Comparison of ENCODE assay signal across 18 cellular contexts in genomic region chr11:61497876-61498275, GRCh38. TPM values are rescaled to one million over a fixed set of nuclear protein-coding genes. Genes with fewer than 3 reads are reported as not detected.
DNase-seq lines count a peak whose midpoint lies in the region; ATAC-seq and TF ChIP-seq lines count a peak whose summit lies in the region.
"Had no signal": no experiment of that assay in that cellular context is flagged by ENCODE, and none has a peak within 500 bp of the region (broad histone marks: within the 10 kb centered on the region; RNA-seq: fewer than 3 reads in every experiment).

No MANE protein-coding gene starts in this region.

- no peak overlapping the region for H3K18ac ChIP-seq in IMR-90 (ENCODE audit: low read depth, low read length)

- H2BK15ac ChIP-seq in IMR-90 (ENCODE audit: low read depth, low read length) = no peak overlapping the region

- no peak overlapping the region for H2BK120ac ChIP-seq in IMR-90 (ENCODE audit: low read depth, low read length)

- BruUV-seq in IMR-90 (replicated peaks; lab: Mats Ljungman, UMichigan) = no TSS peak

- H3K9me3 ChIP-seq in IMR-90 (ENCODE audit: control insufficient read depth, insufficient read depth, low read length) = no peaks in the 10 kb centered on the region
- no peaks in the 10 kb centered on the region; the same call in 1 of the 2 replicates for H3K9me3 ChIP-seq in SJCRH30 (replicated peaks)
- H3K9me3 ChIP-seq: BLaER1 treated with 17β-estradiol and CSF1 and Interleukin-3, amounts not matched to agents 10 nM and 100 nM had no signal

- H3K27me3 ChIP-seq in IMR-90 (ENCODE audit: control insufficient read depth, insufficient read depth, low read length) (peaks cover 29% of the 10 kb centered on the region), SJCRH30 (no peaks in the 10 kb centered on the region)
- H3K27me3 ChIP-seq: BLaER1 treated with 17β-estradiol and CSF1 and Interleukin-3, amounts not matched to agents 10 nM and 100 nM had no signal

- H3K4me1 ChIP-seq in IMR-90 (ENCODE audit: control insufficient read depth, insufficient read depth, low read length) (peaks cover 3% of the 10 kb centered on the region; the same call in 1 of the 2 replicates), SJCRH30 (peaks cover 40% of the 10 kb centered on the region)

- TF ChIP-seq CTCF in IMR-90 (conservative IDR thresholded peaks at IDR 0.05; ENCODE audit: low read depth, low read length) = no peak

- no peak overlapping the region for H3K9ac ChIP-seq in IMR-90 (ENCODE audit: low read depth, low read length)
- H3K9ac ChIP-seq: BLaER1 treated with 17β-estradiol and CSF1 and Interleukin-3, amounts not matched to agents 10 nM and 100 nM; GM23248 had no signal

- TF ChIP-seq RAD21 in IMR-90 (IDR thresholded peaks at IDR 0.05; ENCODE audit: low read length) = no peak

- no peak overlapping the region for H4K91ac ChIP-seq in IMR-90 (ENCODE audit: insufficient read depth, low read depth, low read length)

- no peak overlapping the region for H2AFZ ChIP-seq in IMR-90 (replicated peaks; ENCODE audit: low read length, poor library complexity)
- H2AFZ ChIP-seq: GM23248 had no signal

- H3K27ac ChIP-seq in IMR-90 (ENCODE audit: insufficient read depth, low read length) = no peak overlapping the region
- peak overlapping the region; percentile 89 for H3K27ac ChIP-seq in SJCRH30
- H3K27ac ChIP-seq: BLaER1 treated with 17β-estradiol and CSF1 and Interleukin-3, amounts not matched to agents 10 nM and 100 nM; GM23248 had no signal

- CTCF ChIA-PET in IMR-90 (lab: Yijun Ruan, JAX) = no interaction called here

- no peak for ATAC-seq in IMR-90 (ENCODE audit: low read depth)
- ATAC-seq: CD8-positive, alpha-beta T cell; HCT116 had no signal

- 65% methylated on average over 5 of the region's 9 CpGs; no CpG with 5 or more reads in 1 of the 2 experiments for WGBS in IMR-90 (ENCODE audit: extremely low coverage in 2 of 2, insufficient read length in 1 of 2), 2 experiments

- H3K4me2 ChIP-seq in IMR-90 (ENCODE audit: low read depth, low read length) = no peak overlapping the region

- no peak overlapping the region for H2AK9ac ChIP-seq in IMR-90 (replicated peaks; ENCODE audit: low read depth, low read length, poor library complexity)

- no peaks in the 10 kb centered on the region for H4K20me1 ChIP-seq in IMR-90 (ENCODE audit: insufficient read depth, low read length)
- H4K20me1 ChIP-seq: BLaER1 treated with 17β-estradiol and CSF1 and Interleukin-3, amounts not matched to agents 10 nM and 100 nM had no signal

- TF ChIP-seq POLR2A in IMR-90 (IDR thresholded peaks at IDR 0.05; ENCODE audit: low read depth, low read length) = no peak

- H3K4ac ChIP-seq in IMR-90 (ENCODE audit: low read depth, low read length) = no peak overlapping the region

- intact Hi-C loops in IMR-90 (cut with micrococcal nuclease) = no loop called here

- dilution Hi-C loops in IMR-90 (cut with HindIII; ENCODE audit: low sequenced_read_pairs, unreplicated experiment) = no loop called here

- no peak overlapping the region for H3K23ac ChIP-seq in IMR-90 (ENCODE audit: low read depth, low read length)

- no peak overlapping the region for H2BK20ac ChIP-seq in IMR-90 (ENCODE audit: low read depth, low read length)

- no peak overlapping the region for H4K5ac ChIP-seq in IMR-90 (ENCODE audit: low read depth, low read length)

- H3K14ac ChIP-seq in IMR-90 (replicated peaks; ENCODE audit: low read depth, low read length) = no peak overlapping the region

- in situ Hi-C loops in IMR-90 (cut with MboI; ENCODE audit: low sequenced_read_pairs) = no loop called here

- no peaks in the 10 kb centered on the region for H3K9me1 ChIP-seq in IMR-90 (ENCODE audit: insufficient read depth, low read length)

- H2AK5ac ChIP-seq in IMR-90 (ENCODE audit: low read depth, low read length) = no peak overlapping the region

- no peak overlapping the region for H3K4me3 ChIP-seq in IMR-90 (ENCODE audit: insufficient read depth, low read depth, low read length)
- H3K4me3 ChIP-seq in SJCRH30 = peak overlapping the region; percentile 74
- H3K4me3 ChIP-seq: BLaER1 treated with 17β-estradiol and CSF1 and Interleukin-3, amounts not matched to agents 10 nM and 100 nM; GM23248 had no signal

- H3K56ac ChIP-seq in IMR-90 (ENCODE audit: extremely low read depth, insufficient read depth, low read length) = no peak overlapping the region

- POLR2A ChIA-PET in IMR-90 (lab: Charles Lee; ENCODE audit: unreplicated experiment) = no interaction called here

- H3K36me3 ChIP-seq in IMR-90 (ENCODE audit: control insufficient read depth, insufficient read depth, low read length) (no peaks in the 10 kb centered on the region), SJCRH30 (peaks cover 7% of the 10 kb centered on the region; the same call in 1 of the 2 replicates)
- H3K36me3 ChIP-seq: BLaER1 treated with 17β-estradiol and CSF1 and Interleukin-3, amounts not matched to agents 10 nM and 100 nM had no signal

- H3K79me1 ChIP-seq in IMR-90 (ENCODE audit: low read depth in 1 of 2, low read length in 2 of 2) = no peaks in the 10 kb centered on the region

- no peak overlapping the region for H4K8ac ChIP-seq in IMR-90 (ENCODE audit: low read depth in 2 of 2, low read length in 2 of 2)

- peak; percentile 9 for DNase-seq in NCI-H2171 treated with DMSO at 0.1 percent for 48 hours (lab: John Stamatoyannopoulos, UW)
- DNase-seq in NCI-H2171 (lab: John Stamatoyannopoulos, UW) = no peak
- DNase-seq in IMR-90 = no peak
- peak in 1 of 2 experiments; percentile 18 for DNase-seq in SJCRH30
- DNase-seq in islet precursor cell = peak; percentile 45
- no peak for DNase-seq in medulla oblongata (ENCODE audit: extremely low spot score)
- no peak for DNase-seq in central memory CD4-positive, alpha-beta T cell
- no peak for DNase-seq in NCI-H1092 (lab: John Stamatoyannopoulos, UW)
- DNase-seq: 8988T; Calu3; CD8-positive, alpha-beta T cell; GM23248; HFFc6 had no signal

- peak overlapping the region; percentile 72 for H2BK5ac ChIP-seq in IMR-90 (ENCODE audit: low read depth, low read length, poor library complexity, severe bottlenecking)

TF ChIP-seq in IMR-90, 13 proteins besides CTCF, POLR2A, EP300 and RAD21:
- no peak for TF ChIP-seq MAZ (IDR thresholded peaks at IDR 0.05; ENCODE audit: borderline replicate concordance, low read depth, low read length)
- TF ChIP-seq BHLHE40 (IDR thresholded peaks at IDR 0.05; ENCODE audit: low read depth, low read length) = no peak
- TF ChIP-seq RCOR1 (IDR thresholded peaks at IDR 0.05; ENCODE audit: insufficient replicate concordance, low read length) = no peak
- no peak for TF ChIP-seq CEBPB (IDR thresholded peaks at IDR 0.05; ENCODE audit: low read depth, low read length)
- TF ChIP-seq NFE2L2 (IDR thresholded peaks at IDR 0.05; ENCODE audit: low read depth, low read length) = no peak
- no peak for TF ChIP-seq USF2 (IDR thresholded peaks at IDR 0.05; ENCODE audit: low read depth, low read length)
- no peak for TF ChIP-seq MAFK (IDR thresholded peaks at IDR 0.05; ENCODE audit: low read depth, low read length)

RNA-seq across cellular contexts. Expression of gene LRRC10B, which starts 10.7 kb away (rescaled TPM):
- not detected in 2 replicates for total RNA-seq in IMR-90 (2012; rRNA removed)
- not detected in 2 replicates for polyA plus RNA-seq in IMR-90 (2012; rRNA removed)
- 0.02 TPM in 1 of 2 replicates, not detected in the other for polyA plus RNA-seq in IMR-90 (2012; cell fraction: cytosol; rRNA removed)
- not detected in 2 replicates for polyA plus RNA-seq in IMR-90 (2012; cell fraction: nucleus; rRNA removed; ENCODE audit: low replicate concordance)
- total RNA-seq in SJCRH30 (2014; rRNA removed; shearing (Covaris generic)) = 40.2 and 42.1 TPM in 2 replicates
- total RNA-seq: B cell; Calu3; CD8-positive, alpha-beta T cell; HFFc6 had no signal
- polyA plus RNA-seq: AG04450, GM23248, IgD-negative memory B cell had no signal

Comparison
In these comparisons a context has a peak if more than half of its experiments do, and no peak if none do; other contexts are left out.
1. DNase-seq: peak in NCI-H2171 treated with DMSO at 0.1 percent for 48 hours (single experiment) and islet precursor cell (single experiment); none in NCI-H2171 (single experiment), IMR-90 (single experiment), medulla oblongata (single experiment), central memory CD4-positive, alpha-beta T cell (single experiment) and NCI-H1092 (single experiment).
2. RNA of gene LRRC10B, which starts 10.7 kb away (total RNA-seq): 40.2 to 42.1 TPM in SJCRH30; not detected in IMR-90; every median in the first group is over 10 times any median in the second.